Comparison of ENCODE assay signal across 8 cellular contexts in genomic region chr1:95043141-95043980, GRCh38. TPM values are rescaled to one million over a fixed set of nuclear protein-coding genes. Genes with fewer than 3 reads are reported as not detected.
DNase-seq lines count a peak whose midpoint lies in the region; ATAC-seq and TF ChIP-seq lines count a peak whose summit lies in the region.

No MANE protein-coding gene starts in this region.

- ATAC-seq in GM19372 (IDR thresholded peaks at IDR 0.05; ENCODE audit: low read depth, unreplicated experiment) (peak; percentile 95), HG03460 (IDR thresholded peaks at IDR 0.05; ENCODE audit: unreplicated experiment) (peak; percentile 92), right lobe of liver (peak; percentile 94 to 97 (median 96))

- H3K27me3 ChIP-seq in right lobe of liver = no peaks in the 10 kb centered on the region

- H3K9me3 ChIP-seq in right lobe of liver = no peaks in the 10 kb centered on the region

- H3K27ac ChIP-seq in right lobe of liver = no peak overlapping the region

- DNase-seq in CD1c-positive myeloid dendritic cell (ENCODE audit: extremely low spot score) = peak; percentile 84
- DNase-seq in NCI-H524 (lab: John Stamatoyannopoulos, UW) = peak; percentile 47 to 81
- DNase-seq in activated CD4-positive, alpha-beta T cell treated with anti-CD3 and anti-CD28 coated beads for 48 hours = peak; percentile 82
- peak; percentile 92 for DNase-seq in dedifferentiated amniotic fluid mesenchymal stem cell (ENCODE audit: extremely low spot score)
- peak; percentile 67 to 81 (median 77) for DNase-seq in right lobe of liver
- DNase-seq in stimulated activated CD4-positive, alpha-beta T cell treated with anti-CD3 and anti-CD28 coated beads, Interleukin-4, amount 100 ng/mL, for 48 hours (ENCODE audit: low read depth in 2 of 2) = peak; percentile 65 to 70

- H3K4me1 ChIP-seq in right lobe of liver = peaks cover 0 to 5% (median 0%) of the 10 kb centered on the region in 4 donors

- H3K4me3 ChIP-seq in right lobe of liver = no peak overlapping the region

- no peak for TF ChIP-seq POLR2A in right lobe of liver (IDR thresholded peaks at IDR 0.05)

- no peaks in the 10 kb centered on the region for H3K36me3 ChIP-seq in right lobe of liver

- 24% methylated on average over 11 of the region's 11 CpGs for WGBS in right lobe of liver (ENCODE audit: insufficient coverage, low coverage, low lambda C conversion rate, missing lambda C conversion rate)

- intact Hi-C loops in right lobe of liver (cut with DNase I) = loop anchor here in 1 of 2 donors (2.0 kb wide), 1 partner anchor 191 kb away; no protein-coding TSS in a partner anchor

- peak; percentile 95 to 99 (median 98) for TF ChIP-seq CTCF in right lobe of liver (IDR thresholded peaks at IDR 0.05)

RNA-seq across cellular contexts. Expression of gene ALG14, which starts 29.4 kb away (rescaled TPM):
- total RNA-seq in right lobe of liver = 1 to 10 TPM; 1.5 to 8.3 (median 5.0) TPM
